In genomic region chr3:36674816-36675215, GRCh38 we compare ENCODE assay signal across 31 cellular contexts.
"Had no signal": no experiment of that assay in that cellular context is flagged by ENCODE, and none has a peak within 500 bp of the region (broad histone marks: within the 10 kb centered on the region; RNA-seq: fewer than 3 reads in every experiment).

No MANE protein-coding gene starts in this region.

- H3K27me3 Mint-ChIP-seq: activated T-helper 17 cell treated with anti-CD3 and anti-CD28 coated beads, Interleukin-2, amount 50 U/mL, for 72 hours; stimulated activated naive B cell treated with anti-CD40 and anti-IgM and Interleukin-4, amounts not matched to agents 10 μg/mL and 1 μg/mL and 100 μg/mL, for 72 hours had no signal

- H3K4me1 Mint-ChIP-seq: activated CD4-positive, alpha-beta T cell treated with anti-CD3 and anti-CD28 coated beads, Interleukin-2, amount 10 ng/mL, durations not matched to agents 7 days and 5 days; activated T-helper 17 cell treated with anti-CD3 and anti-CD28 coated beads, Interleukin-2, amount 50 U/mL, for 72 hours; immature natural killer cell; stimulated activated naive B cell treated with anti-CD40 and anti-IgM and Interleukin-4, amounts not matched to agents 10 μg/mL and 1 μg/mL and 100 μg/mL, for 72 hours had no signal

- H3K4me3 Mint-ChIP-seq: activated CD4-positive, alpha-beta memory T cell treated with anti-CD3 and anti-CD28 coated beads, Interleukin-2, amount 10 ng/mL, durations not matched to agents 7 days and 5 days; activated CD4-positive, alpha-beta T cell treated with anti-CD3 and anti-CD28 coated beads, Interleukin-2, amount 10 ng/mL, durations not matched to agents 7 days and 5 days; activated T-cell treated with anti-CD3 and anti-CD28 coated beads, Interleukin-2, amount 50 U/mL, for 24 hours; activated T-helper 17 cell treated with anti-CD3 and anti-CD28 coated beads, Interleukin-2, amount 50 U/mL, for 72 hours; immature natural killer cell; natural killer cell treated with Interleukin-12 subunit alpha and Interleukin-12 subunit beta and Interleukin-15 and Interleukin-18, amount 100 ng/mL, for 72 hours; stimulated activated naive B cell treated with anti-CD40 and anti-IgM and Interleukin-4, amounts not matched to agents 10 μg/mL and 1 μg/mL and 100 μg/mL, for 72 hours had no signal

- H3K27ac Mint-ChIP-seq: activated CD4-positive, alpha-beta memory T cell treated with anti-CD3 and anti-CD28 coated beads, Interleukin-2, amount 10 ng/mL, durations not matched to agents 7 days and 5 days; activated CD4-positive, alpha-beta T cell treated with anti-CD3 and anti-CD28 coated beads, Interleukin-2, amount 10 ng/mL, durations not matched to agents 7 days and 5 days; activated T-cell treated with anti-CD3 and anti-CD28 coated beads, Interleukin-2, amount 50 U/mL, for 24 hours; activated T-helper 17 cell treated with anti-CD3 and anti-CD28 coated beads, Interleukin-2, amount 50 U/mL, for 72 hours; immature natural killer cell; natural killer cell treated with Interleukin-12 subunit alpha and Interleukin-12 subunit beta and Interleukin-15 and Interleukin-18, amount 100 ng/mL, for 72 hours; stimulated activated naive B cell treated with anti-CD40 and anti-IgM and Interleukin-4, amounts not matched to agents 10 μg/mL and 1 μg/mL and 100 μg/mL, for 72 hours had no signal

- FAIRE-seq: astrocyte had no signal

- ATAC-seq: activated T-helper 17 cell treated with anti-CD3 and anti-CD28 coated beads, Interleukin-2, amount 50 U/mL, for 72 hours; gastrocnemius medialis; left lung; lower lobe of right lung; natural killer cell treated with Interleukin-12 subunit alpha and Interleukin-12 subunit beta and Interleukin-15 and Interleukin-18, amount 100 ng/mL, for 72 hours; upper lobe of right lung had no signal

- DNase-seq: activated CD4-positive, alpha-beta memory T cell treated with anti-CD3 and anti-CD28 coated beads, Interleukin-2, amount 10 ng/mL, durations not matched to agents 7 days and 5 days; activated CD4-positive, alpha-beta T cell treated with anti-CD3 and anti-CD28 coated beads for 1 hour; activated CD4-positive, alpha-beta T cell treated with anti-CD3 and anti-CD28 coated beads, Interleukin-2, amount 10 ng/mL, durations not matched to agents 7 days and 5 days; activated CD8-positive, alpha-beta memory T cell treated with anti-CD3 and anti-CD28 coated beads, Interleukin-2, amount 50 U/mL, for 48 hours; activated gamma-delta T cell treated with Interleukin-2 at 50 U/mL for 16 hours; activated naive CD4-positive, alpha-beta T cell treated with anti-CD3 and anti-CD28 coated beads, Interleukin-2, amount 50 U/mL, for 16 hours; activated T-cell treated with anti-CD3 and anti-CD28 coated beads, Interleukin-2, amount 50 U/mL, for 24 hours; amniotic stem cell; brain microvascular endothelial cell; dorsolateral prefrontal cortex; effector memory CD4-positive, alpha-beta T cell; erythroblast; gastrocnemius medialis; head of caudate nucleus; hypothalamus; immature natural killer cell; left lung; lower lobe of right lung; mesendoderm; ovary; stimulated activated CD4-positive, alpha-beta T cell treated with anti-CD3 and anti-CD28 coated beads, Interleukin-1b, Interleukin-23, amount 100 ng/mL, for 48 hours; stimulated activated CD4-positive, alpha-beta T cell treated with anti-CD3 and anti-CD28 coated beads, Interleukin-4, amount 100 ng/mL, for 4 hours; stimulated activated CD8-positive, alpha-beta memory T cell treated with anti-CD3 and anti-CD28 coated beads, Interleukin-4, amount 100 ng/mL, for 48 hours; stimulated activated naive B cell treated with anti-CD40 and anti-IgM and Interleukin-4, amounts not matched to agents 10 μg/mL and 1 μg/mL and 100 μg/mL, for 72 hours; stomach; T-helper 2 cell; thyroid gland; upper lobe of right lung had no signal
